ENCODE assay signal across 10 cellular contexts in genomic region chr2:219553168-219553417, GRCh38. TPM values are rescaled to one million over a fixed set of nuclear protein-coding genes. Genes with fewer than 3 reads are reported as not detected.
DNase-seq lines count a peak whose midpoint lies in the region; ATAC-seq and TF ChIP-seq lines count a peak whose summit lies in the region.
"Had no signal": no experiment of that assay in that cellular context is flagged by ENCODE, and none has a peak within 500 bp of the region (broad histone marks: within the 10 kb centered on the region; RNA-seq: fewer than 3 reads in every experiment).

No MANE protein-coding gene starts in this region.

- DNase-seq in AG10803 (ENCODE audit: low read depth) (no peak), NT2/D1 (ENCODE audit: low read depth, low spot score) (no peak), esophagus squamous epithelium (lab: John Stamatoyannopoulos, UW) (no peak), ovary (no peak), amniotic stem cell (lab: John Stamatoyannopoulos, UW) (no peak)

- TF ChIP-seq CTCF in AG10803 (conservative IDR thresholded peaks at IDR 0.05; ENCODE audit: low read length) = no peak
- TF ChIP-seq CTCF in esophagus squamous epithelium (IDR thresholded peaks at IDR 0.05) = no peak
- TF ChIP-seq CTCF in ovary (IDR thresholded peaks at IDR 0.05) = no peak

- peaks cover 41% of the 10 kb centered on the region for H3K27me3 ChIP-seq in NT2/D1 (ENCODE audit: insufficient read depth, insufficient read length)
- H3K27me3 ChIP-seq in esophagus squamous epithelium = peaks cover 0 to 55% (median 3%) of the 10 kb centered on the region in 4 donors
- no peaks in the 10 kb centered on the region for H3K27me3 ChIP-seq in ovary

- H3K27ac ChIP-seq in esophagus squamous epithelium = peak overlapping the region in 2 of 4 donors; percentile 54 to 86
- H3K27ac ChIP-seq in ovary = peak overlapping the region; percentile 66 to 92

- intact Hi-C loops in esophagus squamous epithelium (cut with DNase I) (no loop called here), ovary (cut with DNase I) (loop anchor here in 2 of 4 donors (5.0 kb wide), 2 partner anchors 54 to 79 kb away; no protein-coding TSS in a partner anchor)

- H3K4me3 ChIP-seq in AG10803 (ENCODE audit: low read length) (peak overlapping the region; percentile 69), NT2/D1 (ENCODE audit: insufficient read length, low read depth) (peak overlapping the region; percentile 69), esophagus squamous epithelium (peak overlapping the region; percentile 50 to 81 (median 60)), ovary (peak overlapping the region; percentile 70)

- peaks cover 14% of the 10 kb centered on the region for H3K4me1 ChIP-seq in NT2/D1 (ENCODE audit: insufficient read depth, insufficient read length)
- peaks cover 17 to 25% (median 18%) of the 10 kb centered on the region in 3 donors for H3K4me1 ChIP-seq in esophagus squamous epithelium
- peaks cover 6% of the 10 kb centered on the region for H3K4me1 ChIP-seq in ovary (ENCODE audit: insufficient read depth)

- peaks cover 61% of the 10 kb centered on the region for H3K36me3 ChIP-seq in NT2/D1 (ENCODE audit: insufficient read depth, insufficient read length, low read length)
- peaks cover 0 to 4% (median 0%) of the 10 kb centered on the region in 3 donors for H3K36me3 ChIP-seq in esophagus squamous epithelium
- no peaks in the 10 kb centered on the region for H3K36me3 ChIP-seq in ovary

- ATAC-seq in GM19395 (IDR thresholded peaks at IDR 0.05; ENCODE audit: unreplicated experiment) = no peak
- ATAC-seq in GM18870 (IDR thresholded peaks at IDR 0.05; ENCODE audit: unreplicated experiment) = no peak
- ATAC-seq in GM21447 (IDR thresholded peaks at IDR 0.05; ENCODE audit: unreplicated experiment) = no peak

- WGBS in esophagus squamous epithelium, 2 donors = 44 to 58% methylated on average over 3 to 5 of the region's 7 CpGs
- 16 to 25% (median 17%) methylated on average over 7 of the region's 7 CpGs for WGBS in ovary, 3 donors

- TF ChIP-seq EP300 in ovary (IDR thresholded peaks at IDR 0.05) = no peak

- H3K9me3 ChIP-seq in NT2/D1 (ENCODE audit: insufficient read depth, low read length) (no peaks in the 10 kb centered on the region), esophagus squamous epithelium (no peaks in the 10 kb centered on the region), ovary (no peaks in the 10 kb centered on the region)

- H3K9ac ChIP-seq in NT2/D1 (ENCODE audit: insufficient read length, low read depth) = peak overlapping the region; percentile 78

- TF ChIP-seq POLR2A in esophagus squamous epithelium (IDR thresholded peaks at IDR 0.05) (no peak), ovary (IDR thresholded peaks at IDR 0.05) (no peak)

RNA-seq across cellular contexts. Expression of gene TMEM198, which starts 9.3 kb away (rescaled TPM):
- total RNA-seq in esophagus squamous epithelium = under 1 TPM; 0.62 to 0.87 (median 0.78) TPM
- 10 to 100 TPM in 6 of 7 donors, 1 to 10 TPM in 1; 5.8 to 22.7 (median 10.7) TPM for total RNA-seq in ovary
- polyA plus RNA-seq in ovary = 1 to 10 TPM in 1 of 2 donors, under 1 TPM in 1; 0.62 to 6.5 TPM

RNA-seq across cellular contexts. Expression of gene CHPF, which starts 9.5 kb away (rescaled TPM):
- 10 to 100 TPM; 40.4 to 56.6 (median 52.6) TPM for total RNA-seq in esophagus squamous epithelium
- 100 to 1,000 TPM in 6 of 7 donors, 10 to 100 TPM in 1; 89.4 to 181 (median 135) TPM for total RNA-seq in ovary
- 10 to 100 TPM in 1 of 2 donors, 1 to 10 TPM in 1; 4.0 to 76.0 TPM for polyA plus RNA-seq in ovary

RNA-seq across cellular contexts. Expression of gene OBSL1, which starts 18.2 kb away (rescaled TPM):
- total RNA-seq in esophagus squamous epithelium (10 to 100 TPM in 3 of 4 donors, 1 to 10 TPM in 1; 7.0 to 38.9 (median 16.0) TPM), ovary (100 to 1,000 TPM; 230 to 740 (median 473) TPM)
- polyA plus RNA-seq in ovary = 100 to 1,000 TPM in 1 of 2 donors, 10 to 100 TPM in 1; 53.2 to 431 TPM

RNA-seq across cellular contexts. Expression of gene INHA, which starts 19.0 kb away (rescaled TPM):
- total RNA-seq in esophagus squamous epithelium (not detected), ovary (100 to 1,000 TPM in 2 of 7 donors, 10 to 100 TPM in 5; 38.4 to 165 (median 78.3) TPM)
- polyA plus RNA-seq in ovary = 100 to 1,000 TPM in 1 of 2 donors, 10 to 100 TPM in 1; 96.3 to 162 TPM

RNA-seq across cellular contexts. Expression of gene ASIC4, which starts 38.8 kb away (rescaled TPM):
- not detected for total RNA-seq in esophagus squamous epithelium
- under 1 TPM in 3 of 7 donors, not detected in 4; 0.10 to 0.28 (median 0.24) TPM for total RNA-seq in ovary
- under 1 TPM in 1 of 2 donors, not detected in 1; 0.05 TPM for polyA plus RNA-seq in ovary
- total RNA-seq: Daoy had no signal
- polyA plus RNA-seq: fibroblast of lung had no signal

Comparison
In these comparisons a context has a peak if more than half of its experiments do, and no peak if none do; other contexts are left out.
1. RNA of gene OBSL1, which starts 18.2 kb away (total RNA-seq): 230 to 740 TPM in ovary; 7.0 to 38.9 TPM in esophagus squamous epithelium; every median in the first group is over 4 times any median in the second.
2. Peak in every context shown above with its lines, with median percentiles within 50 percentile points of each other: H3K4me3 ChIP-seq.